Comparison of ENCODE assay signal across 18 cellular contexts in the genomic region with DNA sequence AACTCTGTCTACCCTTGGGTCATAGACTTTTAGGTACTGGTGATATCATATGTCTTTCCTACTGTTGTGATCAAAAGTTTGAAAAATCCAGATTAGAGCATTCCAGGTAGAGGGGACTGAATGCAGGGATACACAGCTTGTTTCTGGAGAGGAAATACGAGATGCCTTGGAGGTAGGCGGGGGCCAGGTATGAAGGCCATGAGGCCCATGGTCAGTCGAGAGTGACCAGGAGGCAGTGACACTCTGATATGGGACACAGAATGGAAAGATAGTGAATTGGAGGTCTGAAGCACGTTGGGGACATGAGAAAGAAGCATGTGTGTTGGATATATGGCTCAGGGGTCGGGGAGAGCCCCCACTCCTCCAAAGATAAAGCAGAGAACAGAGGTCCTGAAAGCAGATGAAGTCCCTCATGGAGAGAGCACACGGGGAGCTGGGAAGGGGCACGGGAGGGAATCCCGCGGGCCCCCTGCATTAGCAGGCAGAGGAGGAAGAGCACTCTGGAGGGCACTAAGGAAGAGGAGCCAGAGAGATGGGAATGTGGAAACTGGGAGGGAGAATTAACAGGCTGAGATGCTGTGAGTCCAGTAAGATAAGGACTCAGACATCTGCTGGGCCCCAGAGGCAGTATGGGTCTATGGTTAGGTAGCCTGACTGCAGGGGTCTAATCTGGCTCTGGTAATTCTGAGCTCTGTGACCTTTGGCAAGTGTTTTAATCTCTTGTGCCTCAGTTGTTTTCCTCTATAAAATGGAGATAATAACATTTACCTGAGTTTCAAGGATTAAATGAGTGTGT. TPM values are rescaled to one million over a fixed set of nuclear protein-coding genes. Genes with fewer than 3 reads are reported as not detected.
DNase-seq lines count a peak whose midpoint lies in the region; TF ChIP-seq lines count a peak whose summit lies in the region.
"Had no signal": no experiment of that assay in that cellular context is flagged by ENCODE, and none has a peak within 500 bp of the region (broad histone marks: within the 10 kb centered on the region; RNA-seq: fewer than 3 reads in every experiment).

No MANE protein-coding gene starts in this region.

- CTCF ChIA-PET in CD4-positive, alpha-beta memory T cell (lab: Charles Lee; ENCODE audit: partially characterized antibody) = interaction anchor here (0.7 to 2.7 kb wide), 4 partner anchors 46 to 155 kb away, joined by 3 to 25 read pairs (median 12); no protein-coding TSS in a partner anchor
- CTCF ChIA-PET in RWPE1 (lab: Yijun Ruan, JAX) = interaction anchor here (0.7 to 0.9 kb wide), 2 partner anchors 32 to 422 kb away, joined by 3 to 7 read pairs; no protein-coding TSS in a partner anchor

- H3K4me3 ChIP-seq in CD4-positive, alpha-beta memory T cell (ENCODE audit: low read length in 2 of 2) = no peak overlapping the region
- no peak overlapping the region for H3K4me3 ChIP-seq in esophagus muscularis mucosa
- H3K4me3 ChIP-seq: lung, pancreas, Peyer's patch, upper lobe of right lung had no signal

- no peak for TF ChIP-seq POLR2A in esophagus muscularis mucosa (IDR thresholded peaks at IDR 0.05; ENCODE audit: low read depth)

- intact Hi-C loops in CD4-positive, alpha-beta memory T cell (cut with micrococcal nuclease) = no loop called here
- intact Hi-C loops in esophagus muscularis mucosa (cut with DNase I) = no loop called here

- no peak for DNase-seq in CD4-positive, alpha-beta memory T cell
- DNase-seq in RWPE1 (ENCODE audit: low spot score) (no peak), esophagus muscularis mucosa (ENCODE audit: extremely low spot score) (no peak), progenitor cell of endocrine pancreas (ENCODE audit: low spot score, unreplicated experiment) (no peak), NCI-H774 (lab: John Stamatoyannopoulos, UW) (no peak), SKM-1 (lab: John Stamatoyannopoulos, UW; ENCODE audit: unreplicated experiment) (no peak), hippocampal formation (lab: John Stamatoyannopoulos, UW) (no peak)
- DNase-seq in stimulated activated CD4-positive, alpha-beta T cell treated with anti-CD3 and anti-CD28 coated beads, Interleukin-2, amount 100 ng/mL, for 48 hours = no peak
- DNase-seq: activated CD8-positive, alpha-beta T cell treated with anti-CD3 and anti-CD28 coated beads, Interleukin-2, amount 10 ng/mL, durations not matched to agents 7 days and 5 days; activated gamma-delta T cell treated with Interleukin-2 at 50 U/mL for 16 hours; AML-193; cerebellar nuclear complex; DMS79; NCI-H1105 treated with DMSO at 0.1 percent for 48 hours; pancreas; upper lobe of right lung had no signal

- POLR2A ChIA-PET in CD4-positive, alpha-beta memory T cell (lab: Charles Lee; ENCODE audit: partially characterized antibody) = interaction anchor here (0.7 to 1.2 kb wide), 2 partner anchors 18 to 33 kb away, joined by 3 read pairs; no protein-coding TSS in a partner anchor
- POLR2A ChIA-PET in RWPE1 (lab: Yijun Ruan, JAX; ENCODE audit: low non-redundant PET) = no interaction called here

- no peaks in the 10 kb centered on the region for H3K27me3 ChIP-seq in CD4-positive, alpha-beta memory T cell (ENCODE audit: insufficient read depth, low read length)
- no peaks in the 10 kb centered on the region for H3K27me3 ChIP-seq in esophagus muscularis mucosa
- H3K27me3 ChIP-seq: pancreas, Peyer's patch, upper lobe of right lung had no signal

- TF ChIP-seq CTCF in RWPE1 (conservative IDR thresholded peaks at IDR 0.05; ENCODE audit: low read depth) (no peak), esophagus muscularis mucosa (IDR thresholded peaks at IDR 0.05) (no peak), progenitor cell of endocrine pancreas (IDR thresholded peaks at IDR 0.05; ENCODE audit: unreplicated experiment) (no peak)

- H3K9me3 ChIP-seq in CD4-positive, alpha-beta memory T cell (ENCODE audit: control insufficient read depth in 1 of 2, low read length in 2 of 2) = no peaks in the 10 kb centered on the region
- no peaks in the 10 kb centered on the region for H3K9me3 ChIP-seq in esophagus muscularis mucosa
- H3K9me3 ChIP-seq: pancreas, Peyer's patch, upper lobe of right lung had no signal

- H3K36me3 ChIP-seq in CD4-positive, alpha-beta memory T cell (ENCODE audit: insufficient read depth, low read length) = no peaks in the 10 kb centered on the region
- H3K36me3 ChIP-seq in esophagus muscularis mucosa = no peaks in the 10 kb centered on the region
- H3K36me3 ChIP-seq: pancreas, Peyer's patch, upper lobe of right lung had no signal

- no peaks in the 10 kb centered on the region for H3K27me3 Mint-ChIP-seq in CD4-positive, alpha-beta memory T cell
- no peaks in the 10 kb centered on the region for H3K27me3 Mint-ChIP-seq in progenitor cell of endocrine pancreas

- H3K27ac Mint-ChIP-seq in CD4-positive, alpha-beta memory T cell = peak overlapping the region in 5 of 7 donors; percentile 6 to 72 (median 61)
- H3K27ac Mint-ChIP-seq in progenitor cell of endocrine pancreas = peak overlapping the region; percentile 50
- H3K27ac Mint-ChIP-seq: activated CD8-positive, alpha-beta T cell treated with anti-CD3 and anti-CD28 coated beads, Interleukin-2, amount 10 ng/mL, durations not matched to agents 7 days and 5 days had no signal

- H3K36me3 Mint-ChIP-seq in CD4-positive, alpha-beta memory T cell = no peaks in the 10 kb centered on the region
- no peaks in the 10 kb centered on the region for H3K36me3 Mint-ChIP-seq in progenitor cell of endocrine pancreas (ENCODE audit: insufficient read depth)

- H3K4me1 ChIP-seq in CD4-positive, alpha-beta memory T cell (ENCODE audit: insufficient read depth, low read length) = no peaks in the 10 kb centered on the region
- peaks cover 12 to 44% (median 41%) of the 10 kb centered on the region in 4 donors for H3K4me1 ChIP-seq in esophagus muscularis mucosa
- H3K4me1 ChIP-seq: pancreas, upper lobe of right lung had no signal

- no peak overlapping the region for H3K27ac ChIP-seq in CD4-positive, alpha-beta memory T cell (ENCODE audit: low read depth, low read length)
- H3K27ac ChIP-seq in RWPE1 (peak overlapping the region; percentile 81), esophagus muscularis mucosa (replicated peaks in 1 of 4) (peak overlapping the region; percentile 73 to 88 (median 84))

- WGBS in esophagus muscularis mucosa = 93% methylated on average over 9 of the region's 9 CpGs

- no peak for TF ChIP-seq EP300 in esophagus muscularis mucosa (IDR thresholded peaks at IDR 0.05)

- H3K9me3 Mint-ChIP-seq in CD4-positive, alpha-beta memory T cell = no peaks in the 10 kb centered on the region
- H3K9me3 Mint-ChIP-seq in progenitor cell of endocrine pancreas (ENCODE audit: low read depth) = no peaks in the 10 kb centered on the region

- peaks cover 4 to 10% (median 7%) of the 10 kb centered on the region in 4 donors for H3K4me1 Mint-ChIP-seq in CD4-positive, alpha-beta memory T cell
- H3K4me1 Mint-ChIP-seq in progenitor cell of endocrine pancreas (ENCODE audit: low read depth) = peaks cover 18% of the 10 kb centered on the region

- H3K4me3 Mint-ChIP-seq in CD4-positive, alpha-beta memory T cell = peak overlapping the region in 1 of 8 donors; percentile 1
- no peak overlapping the region for H3K4me3 Mint-ChIP-seq in progenitor cell of endocrine pancreas (ENCODE audit: low read depth)
- H3K4me3 Mint-ChIP-seq: activated CD8-positive, alpha-beta T cell treated with anti-CD3 and anti-CD28 coated beads, Interleukin-2, amount 10 ng/mL, durations not matched to agents 7 days and 5 days had no signal

RNA-seq across cellular contexts. Expression of a gene that starts 15.9 kb away (rescaled TPM):
- 100 to 1,000 TPM; 337 to 350 TPM for total RNA-seq in CD4-positive, alpha-beta memory T cell
- polyA plus RNA-seq in CD4-positive, alpha-beta memory T cell = 100 to 1,000 TPM; 293 to 328 TPM
- 100 to 1,000 TPM; 149 to 226 (median 180) TPM for total RNA-seq in esophagus muscularis mucosa
- 427 and 442 TPM in 2 replicates for total RNA-seq in progenitor cell of endocrine pancreas

RNA-seq across cellular contexts. Expression of a gene that starts 30.9 kb away (rescaled TPM):
- 100 to 1,000 TPM; 186 to 190 TPM for total RNA-seq in CD4-positive, alpha-beta memory T cell
- polyA plus RNA-seq in CD4-positive, alpha-beta memory T cell = 100 to 1,000 TPM in 1 of 2 donors, 10 to 100 TPM in 1; 54.3 to 124 TPM
- 10 to 100 TPM; 32.0 to 44.3 (median 40.3) TPM for total RNA-seq in esophagus muscularis mucosa
- 46.9 and 47.2 TPM in 2 replicates for total RNA-seq in progenitor cell of endocrine pancreas
